In the genomic region with DNA sequence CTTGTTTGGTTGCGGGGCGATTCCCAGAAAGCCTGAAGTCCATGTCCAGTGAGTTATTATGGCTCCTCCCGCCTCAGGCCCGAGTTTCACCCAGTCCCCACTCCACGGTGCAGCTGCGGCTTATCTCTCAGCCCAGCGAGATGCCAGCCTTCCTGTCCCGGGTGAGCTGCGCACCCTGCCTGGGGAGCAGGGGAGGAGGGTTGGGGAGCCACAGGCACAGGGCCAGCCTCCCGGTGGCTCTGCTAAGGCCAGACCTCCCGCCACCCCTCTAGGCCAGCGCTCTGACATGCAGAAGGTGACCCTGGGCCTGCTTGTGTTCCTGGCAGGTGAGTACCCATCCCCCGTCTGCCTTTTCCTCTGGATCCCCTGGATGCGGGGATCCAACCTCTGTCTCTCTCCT, we compare ENCODE assay signal across 13 cellular contexts. TPM values are rescaled to one million over a fixed set of nuclear protein-coding genes. Genes with fewer than 3 reads are reported as not detected.
DNase-seq lines count a peak whose midpoint lies in the region; FAIRE-seq and TF ChIP-seq lines count a peak whose summit lies in the region.
"Had no signal": no experiment of that assay in that cellular context is flagged by ENCODE, and none has a peak within 500 bp of the region (broad histone marks: within the 10 kb centered on the region; RNA-seq: fewer than 3 reads in every experiment).

No MANE protein-coding gene starts in this region.

- H3K9me3 ChIP-seq in colonic mucosa: no peaks in the 10 kb centered on the region
- no peaks in the 10 kb centered on the region for H3K9me3 ChIP-seq in prostate gland
- no peaks in the 10 kb centered on the region for H3K9me3 ChIP-seq in effector memory CD4-positive, alpha-beta T cell (ENCODE audit: control insufficient read depth, low read length)
- H3K9me3 ChIP-seq: adrenal gland had no signal

- H3K4me1 ChIP-seq in colonic mucosa: peaks cover 8% of the 10 kb centered on the region
- H3K4me1 ChIP-seq in prostate gland (replicated peaks): peaks cover 5% of the 10 kb centered on the region
- peaks cover 11% of the 10 kb centered on the region for H3K4me1 ChIP-seq in effector memory CD4-positive, alpha-beta T cell (ENCODE audit: control insufficient read depth, insufficient read depth, low read length, poor library complexity, severe bottlenecking)

- WGBS in prostate gland: 70% methylated on average over 14 of the region's 14 CpGs

- peak; percentile 74 for DNase-seq in H7
- no peak for DNase-seq in colonic mucosa
- no peak for DNase-seq in prostate gland (ENCODE audit: low spot score)
- DNase-seq in H4 (ENCODE audit: low spot score): no peak
- DNase-seq in HTR-8/SVneo (ENCODE audit: insufficient read length, low spot score): no peak
- no peak for DNase-seq in effector memory CD4-positive, alpha-beta T cell
- DNase-seq: activated T-cell treated with anti-CD3 and anti-CD28 coated beads, Interleukin-2, amount 50 U/mL, for 4 hours; dermis blood vessel endothelial cell; DMS79; immature natural killer cell; stimulated activated CD4-positive, alpha-beta T cell treated with anti-CD3 and anti-CD28 coated beads, Interleukin-2, amount 100 ng/mL, for 24 hours had no signal

- H3K4me3 ChIP-seq in H7 (ENCODE audit: insufficient read depth, low read depth, low read length) (no peak overlapping the region), colonic mucosa (peak overlapping the region; percentile 53), prostate gland (peak overlapping the region; percentile 64 to 65)
- H3K4me3 ChIP-seq in effector memory CD4-positive, alpha-beta T cell (ENCODE audit: insufficient read depth, low read depth, low read length, poor library complexity, severe bottlenecking): no peak overlapping the region
- H3K4me3 ChIP-seq: adrenal gland had no signal

- peak overlapping the region; percentile 73 to 97 for H3K9ac ChIP-seq in colonic mucosa (ENCODE audit: low read depth in 2 of 2, low read length in 2 of 2)

- peak overlapping the region; percentile 92 for H3K27ac ChIP-seq in colonic mucosa
- peak overlapping the region; percentile 83 to 88 for H3K27ac ChIP-seq in prostate gland
- H3K27ac ChIP-seq in effector memory CD4-positive, alpha-beta T cell (ENCODE audit: insufficient read depth, low read length, poor library complexity, severe bottlenecking): no peak overlapping the region

- no peak for TF ChIP-seq POLR2A in prostate gland (IDR thresholded peaks at IDR 0.05)

- TF ChIP-seq CTCF in colonic mucosa (IDR thresholded peaks at IDR 0.05): no peak
- no peak for TF ChIP-seq CTCF in prostate gland (IDR thresholded peaks at IDR 0.05)

- H3K27me3 ChIP-seq in H7 (ENCODE audit: control insufficient read depth, insufficient read depth, low read length) (no peaks in the 10 kb centered on the region), colonic mucosa (no peaks in the 10 kb centered on the region), prostate gland (replicated peaks; ENCODE audit: insufficient read depth) (no peaks in the 10 kb centered on the region)
- no peaks in the 10 kb centered on the region for H3K27me3 ChIP-seq in effector memory CD4-positive, alpha-beta T cell (replicated peaks; ENCODE audit: control insufficient read depth, insufficient read depth, low read length, poor library complexity, severe bottlenecking)
- H3K27me3 ChIP-seq: adrenal gland had no signal

- intact Hi-C loops in colonic mucosa (cut with DNase I) (no loop called here), prostate gland (cut with DNase I) (no loop called here)

- no peak for FAIRE-seq in HTR-8/SVneo (lab: Jason Lieb, UNC)

- H3K36me3 ChIP-seq in H7 (replicated peaks; ENCODE audit: control insufficient read depth, insufficient read depth, low read length): no peaks in the 10 kb centered on the region
- no peaks in the 10 kb centered on the region for H3K36me3 ChIP-seq in colonic mucosa
- no peaks in the 10 kb centered on the region for H3K36me3 ChIP-seq in prostate gland
- no peaks in the 10 kb centered on the region for H3K36me3 ChIP-seq in effector memory CD4-positive, alpha-beta T cell (ENCODE audit: control insufficient read depth, insufficient read depth, low read length)
- H3K36me3 ChIP-seq: adrenal gland had no signal

RNA-seq across cellular contexts. Expression of a gene that starts 3.5 kb away (rescaled TPM):
- not detected in 2 replicates for total RNA-seq in H7 (2014; rRNA removed; shearing (Covaris generic))
- 1,000 to 10,000 TPM; 1,386 to 2,836 TPM for total RNA-seq in colonic mucosa
- 1,000 to 10,000 TPM in 1 of 2 donors, 100 to 1,000 TPM in 1; 365 to 1,352 TPM for total RNA-seq in prostate gland
- not detected in 2 replicates for total RNA-seq in H4 (2014; rRNA removed; shearing (Covaris generic))
- total RNA-seq: pulmonary artery endothelial cell had no signal

RNA-seq across cellular contexts. Expression of a gene that starts 15.8 kb away (rescaled TPM):
- 2.9 and 10.4 TPM in 2 replicates for total RNA-seq in H7 (2014; rRNA removed; shearing (Covaris generic))
- total RNA-seq in colonic mucosa (10 to 100 TPM in 1 of 2 donors, 1 to 10 TPM in 1; 5.8 to 10.2 TPM), prostate gland (10 to 100 TPM in 1 of 2 donors, 1 to 10 TPM in 1; 9.1 to 16.3 TPM)
- not detected in 2 replicates for total RNA-seq in H4 (2014; rRNA removed; shearing (Covaris generic))
- total RNA-seq: pulmonary artery endothelial cell had no signal

RNA-seq across cellular contexts. Expression of a gene that starts 19.5 kb away (rescaled TPM):
- 5.0 and 6.1 TPM in 2 replicates for total RNA-seq in H7 (2014; rRNA removed; shearing (Covaris generic))
- total RNA-seq in colonic mucosa (10 to 100 TPM in 1 of 2 donors, 1 to 10 TPM in 1; 8.8 to 15.1 TPM), prostate gland (10 to 100 TPM; 15.9 to 30.6 TPM)
- total RNA-seq in H4 (2014; rRNA removed; shearing (Covaris generic)): not detected in 2 replicates
- total RNA-seq: dermis blood vessel endothelial cell had no signal

RNA-seq across cellular contexts. Expression of a gene that starts 24.0 kb away (rescaled TPM):
- 1.3 and 1.8 TPM in 2 replicates for total RNA-seq in H7 (2014; rRNA removed; shearing (Covaris generic))
- under 1 TPM; 0.47 to 0.61 TPM for total RNA-seq in colonic mucosa
- not detected for total RNA-seq in prostate gland
- total RNA-seq in H4 (2014; rRNA removed; shearing (Covaris generic)): 0.14 TPM in 1 of 2 replicates, not detected in the other
- total RNA-seq: adrenal gland, dermis blood vessel endothelial cell, pulmonary artery endothelial cell had no signal

RNA-seq across cellular contexts. Expression of a gene that starts 35.4 kb away (rescaled TPM):
- total RNA-seq in H7 (2014; rRNA removed; shearing (Covaris generic)): 101 and 115 TPM in 2 replicates
- total RNA-seq in colonic mucosa (10 to 100 TPM; 20.3 to 23.6 TPM), prostate gland (10 to 100 TPM; 18.8 to 43.2 TPM)
- 173 and 209 TPM in 2 replicates for total RNA-seq in H4 (2014; rRNA removed; shearing (Covaris generic))

Comparison
In these comparisons a context has a peak if more than half of its experiments do, and no peak if none do; other contexts are left out.
1. H3K4me3 ChIP-seq: peak in colonic mucosa (single experiment) and prostate gland (2 of 2); none in H7 (single experiment) and effector memory CD4-positive, alpha-beta T cell (single experiment).
2. RNA of a gene that starts 3.5 kb away (total RNA-seq): 1,386 to 2,836 TPM in colonic mucosa and 365 to 1,352 TPM in prostate gland; not detected in H7 and not detected in H4; every median in the first group is over 100 times any median in the second.